In the genomic region with DNA sequence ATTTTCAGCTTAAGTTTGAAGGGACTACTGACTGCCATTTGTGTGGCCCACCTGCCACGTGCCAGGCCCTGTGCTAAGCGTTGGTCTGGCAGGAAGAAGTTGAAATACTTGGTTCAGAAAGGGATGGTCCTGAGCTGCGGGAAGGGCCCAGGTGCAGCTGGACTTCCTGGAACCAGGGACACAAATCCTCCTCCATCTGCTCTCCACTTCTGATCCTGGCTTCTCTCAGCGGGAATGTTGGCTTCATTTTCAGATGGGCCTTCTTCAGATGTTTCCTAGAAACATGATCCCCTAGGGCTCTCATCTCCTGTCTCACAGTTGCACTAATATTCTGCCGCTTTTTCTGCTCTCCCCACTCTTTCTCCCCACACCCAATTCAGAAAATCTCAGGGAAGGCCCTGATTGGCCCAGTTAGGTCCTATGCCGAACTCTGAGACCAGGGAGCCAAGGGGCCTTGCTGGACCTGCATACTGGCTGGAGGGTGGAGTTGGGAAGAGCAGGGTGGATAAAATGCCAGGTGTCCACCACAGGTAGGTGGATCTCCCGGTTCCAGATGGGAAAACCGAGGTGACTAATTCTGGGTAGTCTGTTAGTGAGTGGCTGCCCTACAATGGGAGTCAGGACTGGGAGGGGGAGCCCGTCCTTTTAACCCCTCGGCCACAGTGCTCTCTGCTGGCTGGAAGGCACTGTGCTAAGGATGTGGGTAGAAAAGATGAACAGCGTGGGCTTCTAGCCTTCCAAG, we compare ENCODE assay signal across 18 cellular contexts. TPM values are rescaled to one million over a fixed set of nuclear protein-coding genes. Genes with fewer than 3 reads are reported as not detected.
DNase-seq lines count a peak whose midpoint lies in the region; ATAC-seq and TF ChIP-seq lines count a peak whose summit lies in the region.
"Had no signal": no experiment of that assay in that cellular context is flagged by ENCODE, and none has a peak within 500 bp of the region (broad histone marks: within the 10 kb centered on the region; RNA-seq: fewer than 3 reads in every experiment).

No MANE protein-coding gene starts in this region.

- H3K4me1 ChIP-seq in right atrium auricular region (no peaks in the 10 kb centered on the region), heart left ventricle (peaks cover 0 to 10% (median 0%) of the 10 kb centered on the region in 12 donors), GM23248 (ENCODE audit: insufficient read depth) (0 out of 2 replicates have a peak, but pooled peaks cover 6% of the 10 kb centered on the region)
- H3K4me1 ChIP-seq: SJCRH30 had no signal

- H3K36me3 ChIP-seq in right atrium auricular region (no peaks in the 10 kb centered on the region), heart left ventricle (no peaks in the 10 kb centered on the region), GM23248 (ENCODE audit: low read depth) (peaks cover 54% of the 10 kb centered on the region)

- no peaks in the 10 kb centered on the region; the same call in 1 of the 2 replicates for H3F3A ChIP-seq in GM23248 (ENCODE audit: insufficient read depth)

- in situ Hi-C loops in GM23248 (cut with MboI) = no loop called here

- TF ChIP-seq POLR2A in heart left ventricle (IDR thresholded peaks at IDR 0.05) (no peak), erythroblast (IDR thresholded peaks at IDR 0.05; ENCODE audit: low read length) (no peak)

- H3K9ac ChIP-seq in GM23248 = no peak overlapping the region

- H3K9me3 Mint-ChIP-seq in activated CD8-positive, alpha-beta T cell treated with anti-CD3 and anti-CD28 coated beads for 36 hours = no peaks in the 10 kb centered on the region
- H3K9me3 Mint-ChIP-seq in progenitor cell of endocrine pancreas (ENCODE audit: low read depth) = no peaks in the 10 kb centered on the region

- POLR2A ChIA-PET in activated CD8-positive, alpha-beta T cell treated with anti-CD3 and anti-CD28 coated beads for 36 hours (lab: Charles Lee) = interaction anchor here (0.6 to 1.9 kb wide), 7 partner anchors 8 to 20 kb away, joined by 3 to 9 read pairs (median 6); a partner anchor contains a TSS

- intact Hi-C loops in heart left ventricle (cut with DNase I) = no loop called here
- intact Hi-C loops in activated CD8-positive, alpha-beta T cell treated with anti-CD3 and anti-CD28 coated beads for 36 hours (cut with micrococcal nuclease) = no loop called here

- no peaks in the 10 kb centered on the region for H3K9me2 ChIP-seq in GM23248 (ENCODE audit: insufficient read depth)

- WGBS in heart left ventricle, 4 donors = 85 to 92% (median 89%) methylated on average over 11 of the region's 11 CpGs
- 85 to 87% methylated on average over 11 of the region's 11 CpGs for WGBS in GM23248 (ENCODE audit: low coverage in 1 of 2, low lambda C conversion rate in 2 of 2, missing lambda C conversion rate in 2 of 2), 2 experiments

- CTCF ChIA-PET in activated CD8-positive, alpha-beta T cell treated with anti-CD3 and anti-CD28 coated beads for 36 hours (lab: Charles Lee) = no interaction called here

- H3K27me3 ChIP-seq in right atrium auricular region = no peaks in the 10 kb centered on the region
- H3K27me3 ChIP-seq in heart left ventricle = no peaks in the 10 kb centered on the region
- no peaks in the 10 kb centered on the region for H3K27me3 ChIP-seq in GM23248 (replicated peaks; ENCODE audit: insufficient read depth)
- H3K27me3 ChIP-seq: SJCRH30 had no signal

- H3K9me3 ChIP-seq in right atrium auricular region = no peaks in the 10 kb centered on the region
- no peaks in the 10 kb centered on the region for H3K9me3 ChIP-seq in heart left ventricle
- H3K9me3 ChIP-seq in GM23248 (ENCODE audit: low read depth) = no peaks in the 10 kb centered on the region
- H3K9me3 ChIP-seq: A549, SJCRH30 had no signal

- 0 out of 2 replicates have a peak, but pooled peaks cover under 1% of the 10 kb centered on the region for H4K20me1 ChIP-seq in GM23248 (ENCODE audit: insufficient read depth)

- DNase-seq in right atrium auricular region (ENCODE audit: low spot score) (peak; percentile 38), heart left ventricle (no peak), coronary artery (ENCODE audit: low spot score) (peak; percentile 21), progenitor cell of endocrine pancreas (ENCODE audit: low spot score, unreplicated experiment) (no peak), erythroblast (lab: John Stamatoyannopoulos, UW) (no peak), GM23248 (no peak)
- no peak for DNase-seq in activated CD8-positive, alpha-beta T cell treated with anti-CD3 and anti-CD28 coated beads for 36 hours
- DNase-seq: Calu3; CD4-positive, CD25-positive, alpha-beta regulatory T cell; DND-41; GF-D8; NCI-H1436 treated with DMSO at 0.1 percent for 48 hours; NCI-H2081 treated with DMSO at 0.1 percent for 48 hours; NCI-H226; SJCRH30 had no signal

- H3K4me2 ChIP-seq in GM23248 (ENCODE audit: unreplicated experiment) = no peak overlapping the region
- H3K4me2 ChIP-seq: A549 had no signal

- H3K36me3 Mint-ChIP-seq in activated CD8-positive, alpha-beta T cell treated with anti-CD3 and anti-CD28 coated beads for 36 hours (ENCODE audit: low read depth) = peaks cover 79% of the 10 kb centered on the region
- peaks cover 48% of the 10 kb centered on the region for H3K36me3 Mint-ChIP-seq in progenitor cell of endocrine pancreas (ENCODE audit: insufficient read depth)

- H3K27me3 Mint-ChIP-seq in activated CD8-positive, alpha-beta T cell treated with anti-CD3 and anti-CD28 coated beads for 36 hours = no peaks in the 10 kb centered on the region
- no peaks in the 10 kb centered on the region for H3K27me3 Mint-ChIP-seq in progenitor cell of endocrine pancreas
- H3K27me3 Mint-ChIP-seq: CD4-positive, CD25-positive, alpha-beta regulatory T cell had no signal

- no peak overlapping the region for H2AFZ ChIP-seq in GM23248

- peaks cover 7% of the 10 kb centered on the region; the same call in 1 of the 2 replicates for H3K79me2 ChIP-seq in GM23248 (ENCODE audit: insufficient read depth)

- H3K27ac ChIP-seq in right atrium auricular region (no peak overlapping the region), heart left ventricle (no peak overlapping the region), coronary artery (no peak overlapping the region), GM23248 (no peak overlapping the region)
- H3K27ac ChIP-seq: A549, RWPE1, SJCRH30 had no signal

- H3K27ac Mint-ChIP-seq in activated CD8-positive, alpha-beta T cell treated with anti-CD3 and anti-CD28 coated beads for 36 hours = peak overlapping the region; percentile 25
- H3K27ac Mint-ChIP-seq in progenitor cell of endocrine pancreas = peak overlapping the region; percentile 12

- peaks cover 5% of the 10 kb centered on the region for H3K4me1 Mint-ChIP-seq in activated CD8-positive, alpha-beta T cell treated with anti-CD3 and anti-CD28 coated beads for 36 hours (ENCODE audit: low read depth)
- H3K4me1 Mint-ChIP-seq in progenitor cell of endocrine pancreas (ENCODE audit: low read depth) = peaks cover 2% of the 10 kb centered on the region

- no peak for TF ChIP-seq CTCF in right atrium auricular region (IDR thresholded peaks at IDR 0.05)
- no peak for TF ChIP-seq CTCF in heart left ventricle (IDR thresholded peaks at IDR 0.05)
- no peak for TF ChIP-seq CTCF in activated CD8-positive, alpha-beta T cell treated with anti-CD3 and anti-CD28 coated beads for 36 hours (IDR thresholded peaks at IDR 0.05)
- no peak for TF ChIP-seq CTCF in coronary artery (IDR thresholded peaks at IDR 0.05)
- TF ChIP-seq CTCF in progenitor cell of endocrine pancreas (IDR thresholded peaks at IDR 0.05; ENCODE audit: unreplicated experiment) = no peak

- no peak for ATAC-seq in heart left ventricle
- ATAC-seq in activated CD8-positive, alpha-beta T cell treated with anti-CD3 and anti-CD28 coated beads for 36 hours = no peak
- no peak for ATAC-seq in HG02763 (IDR thresholded peaks at IDR 0.05; ENCODE audit: unreplicated experiment)
- ATAC-seq: A549 had no signal

- no peak overlapping the region for H3K4me3 Mint-ChIP-seq in activated CD8-positive, alpha-beta T cell treated with anti-CD3 and anti-CD28 coated beads for 36 hours
- H3K4me3 Mint-ChIP-seq in progenitor cell of endocrine pancreas (ENCODE audit: low read depth) = no peak overlapping the region

- H3K4me3 ChIP-seq in right atrium auricular region = no peak overlapping the region
- H3K4me3 ChIP-seq in heart left ventricle = no peak overlapping the region
- no peak overlapping the region for H3K4me3 ChIP-seq in coronary artery
- no peak overlapping the region for H3K4me3 ChIP-seq in GM23248
- H3K4me3 ChIP-seq: A549, SJCRH30 had no signal

RNA-seq across cellular contexts. Expression of a gene that starts 19.4 kb away (rescaled TPM):
- total RNA-seq in right atrium auricular region (under 1 TPM; 0.31 to 0.78 TPM), heart left ventricle (1 to 10 TPM in 1 of 9 donors, under 1 TPM in 8; 0.20 to 1.3 (median 0.62) TPM), progenitor cell of endocrine pancreas (67.4 and 73.2 TPM in 2 replicates)
- polyA plus RNA-seq in heart left ventricle (1 to 10 TPM in 1 of 2 donors, under 1 TPM in 1; 0.46 to 3.1 TPM), GM23248 (2016; fragmentation: Nextera tagmentation; extraction: Ambion mirVana) (510 and 533 TPM in 2 replicates)
- 100 to 1,000 TPM; 174 to 182 TPM for total RNA-seq in activated CD8-positive, alpha-beta T cell treated with anti-CD3 and anti-CD28 coated beads for 36 hours
- total RNA-seq in GM23248 (2014; rRNA removed; shearing (Covaris generic)) = 368 and 376 TPM in 2 replicates

Comparison
In these comparisons a context has a peak if more than half of its experiments do, and no peak if none do; other contexts are left out.
1. DNase-seq: peak in right atrium auricular region (single experiment) and coronary artery (single experiment); none in heart left ventricle (0 of 5), activated CD8-positive, alpha-beta T cell treated with anti-CD3 and anti-CD28 coated beads for 36 hours (single experiment), progenitor cell of endocrine pancreas (single experiment), erythroblast (0 of 2) and GM23248 (single experiment).
2. RNA of a gene that starts 19.4 kb away (total RNA-seq): 368 to 376 TPM in GM23248, 174 to 182 TPM in activated CD8-positive, alpha-beta T cell treated with anti-CD3 and anti-CD28 coated beads for 36 hours and 67.4 to 73.2 TPM in progenitor cell of endocrine pancreas; 0.31 to 0.78 TPM in right atrium auricular region and 0.20 to 1.3 TPM in heart left ventricle; every median in the first group is over 10 times any median in the second.